1 cellular context compared by ENCODE assay signal in genomic region chr16:89370081-89370511, GRCh38.
TF ChIP-seq lines count a peak whose summit lies in the region.

No MANE protein-coding gene starts in this region.

TF ChIP-seq in HCT116, 20 proteins besides CTCF, POLR2A, EP300 and RAD21 (continued from another document):
- TF ChIP-seq MAX (IDR thresholded peaks at IDR 0.05), result no peak
- TF ChIP-seq EZH2phosphoT487 (IDR thresholded peaks at IDR 0.05; ENCODE audit: borderline replicate concordance), result no peak
- TF ChIP-seq FOSL1 (IDR thresholded peaks at IDR 0.05; ENCODE audit: low read depth), result no peak
- TF ChIP-seq CBX3 (IDR thresholded peaks at IDR 0.05; ENCODE audit: low read depth), result no peak
- TF ChIP-seq ZFX (IDR thresholded peaks at IDR 0.05), result no peak
- no peak for TF ChIP-seq POLR2AphosphoS5 (IDR thresholded peaks at IDR 0.05; ENCODE audit: low read depth, low read length)
- no peak for TF ChIP-seq JUND (IDR thresholded peaks at IDR 0.05)
